Comparison of ENCODE assay signal across 8 cellular contexts in the genomic region with DNA sequence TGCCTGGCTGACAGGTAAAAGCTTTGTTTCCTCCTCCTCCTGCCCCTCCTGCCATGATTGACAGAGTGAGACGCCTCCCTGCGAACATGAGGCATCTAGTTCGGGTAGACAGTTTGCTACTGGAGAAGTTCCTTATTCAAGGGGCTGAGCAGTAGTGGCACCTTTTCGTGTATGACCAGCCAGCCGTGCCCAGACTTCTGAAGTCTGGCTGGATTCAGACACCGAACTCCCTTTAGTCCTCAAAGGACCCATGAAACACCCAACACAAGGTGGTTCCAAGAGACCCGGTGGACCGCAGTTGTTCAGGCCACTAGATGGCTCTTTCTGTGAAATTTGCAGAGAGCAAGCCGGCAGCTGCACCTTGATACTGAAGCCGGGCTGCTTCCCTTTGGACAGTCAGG.
DNase-seq lines count a peak whose midpoint lies in the region; ATAC-seq and TF ChIP-seq lines count a peak whose summit lies in the region.

No MANE protein-coding gene starts in this region.

- no peaks in the 10 kb centered on the region for H3K36me3 Mint-ChIP-seq in stimulated activated memory B cell treated with anti-CD40 and anti-IgM and Interleukin-4, amounts not matched to agents 10 μg/mL and 1 μg/mL and 100 μg/mL, for 72 hours
- H3K36me3 Mint-ChIP-seq in activated T-helper 2 cell treated with anti-CD3 and anti-CD28 coated beads, Interferon-gamma antibody, Interleukin-2, Interleukin-4, amounts not matched to agents 10 μg/mL and 5 μg/mL and 100 μg/mL, durations not matched to agents 14 hours and 24 hours and 36 hours (ENCODE audit: low read depth): no peaks in the 10 kb centered on the region

- no peaks in the 10 kb centered on the region for H3K27me3 Mint-ChIP-seq in stimulated activated memory B cell treated with anti-CD40 and anti-IgM and Interleukin-4, amounts not matched to agents 10 μg/mL and 1 μg/mL and 100 μg/mL, for 72 hours
- no peaks in the 10 kb centered on the region for H3K27me3 Mint-ChIP-seq in activated T-helper 2 cell treated with anti-CD3 and anti-CD28 coated beads, Interferon-gamma antibody, Interleukin-2, Interleukin-4, amounts not matched to agents 10 μg/mL and 5 μg/mL and 100 μg/mL, durations not matched to agents 14 hours and 24 hours and 36 hours (ENCODE audit: low read depth)

- DNase-seq in NCI-H2227 (lab: John Stamatoyannopoulos, UW; ENCODE audit: unreplicated experiment): peak; percentile 30
- no peak for DNase-seq in NCI-H2227 treated with DMSO at 0.1 percent for 48 hours (lab: John Stamatoyannopoulos, UW)
- peak; percentile 8 for DNase-seq in SK-N-DZ (ENCODE audit: low spot score)
- peak; percentile 29 for DNase-seq in hepatic stellate cell (ENCODE audit: low spot score)
- no peak for DNase-seq in GOT3 (lab: John Stamatoyannopoulos, UW)
- DNase-seq in activated T-helper 2 cell treated with anti-CD3 and anti-CD28 coated beads, Interferon-gamma antibody, Interleukin-2, Interleukin-4, amounts not matched to agents 10 μg/mL and 5 μg/mL and 100 μg/mL, durations not matched to agents 14 hours and 24 hours and 36 hours (ENCODE audit: low spot score): no peak

- ATAC-seq in stimulated activated memory B cell treated with anti-CD40 and anti-IgM and Interleukin-4, amounts not matched to agents 10 μg/mL and 1 μg/mL and 100 μg/mL, for 72 hours: peak; percentile 73
- ATAC-seq in GM18505 (IDR thresholded peaks at IDR 0.05; ENCODE audit: unreplicated experiment): no peak

- no peaks in the 10 kb centered on the region for H3K9me3 Mint-ChIP-seq in stimulated activated memory B cell treated with anti-CD40 and anti-IgM and Interleukin-4, amounts not matched to agents 10 μg/mL and 1 μg/mL and 100 μg/mL, for 72 hours
- no peaks in the 10 kb centered on the region for H3K9me3 Mint-ChIP-seq in activated T-helper 2 cell treated with anti-CD3 and anti-CD28 coated beads, Interferon-gamma antibody, Interleukin-2, Interleukin-4, amounts not matched to agents 10 μg/mL and 5 μg/mL and 100 μg/mL, durations not matched to agents 14 hours and 24 hours and 36 hours

- H3K4me1 Mint-ChIP-seq in stimulated activated memory B cell treated with anti-CD40 and anti-IgM and Interleukin-4, amounts not matched to agents 10 μg/mL and 1 μg/mL and 100 μg/mL, for 72 hours: peaks cover 75% of the 10 kb centered on the region
- H3K4me1 Mint-ChIP-seq in activated T-helper 2 cell treated with anti-CD3 and anti-CD28 coated beads, Interferon-gamma antibody, Interleukin-2, Interleukin-4, amounts not matched to agents 10 μg/mL and 5 μg/mL and 100 μg/mL, durations not matched to agents 14 hours and 24 hours and 36 hours (ENCODE audit: low read depth): peaks cover 36% of the 10 kb centered on the region

- H3K27ac Mint-ChIP-seq in stimulated activated memory B cell treated with anti-CD40 and anti-IgM and Interleukin-4, amounts not matched to agents 10 μg/mL and 1 μg/mL and 100 μg/mL, for 72 hours: peak overlapping the region; percentile 61
- no peak overlapping the region for H3K27ac Mint-ChIP-seq in activated T-helper 2 cell treated with anti-CD3 and anti-CD28 coated beads, Interferon-gamma antibody, Interleukin-2, Interleukin-4, amounts not matched to agents 10 μg/mL and 5 μg/mL and 100 μg/mL, durations not matched to agents 14 hours and 24 hours and 36 hours

- TF ChIP-seq POLR2A in GM18505 (IDR thresholded peaks at IDR 0.05; ENCODE audit: borderline replicate concordance, extremely low read depth, insufficient read depth, insufficient read length): no peak

- intact Hi-C loops in activated T-helper 2 cell treated with anti-CD3 and anti-CD28 coated beads, Interferon-gamma antibody, Interleukin-2, Interleukin-4, amounts not matched to agents 10 μg/mL and 5 μg/mL and 100 μg/mL, durations not matched to agents 14 hours and 24 hours and 36 hours (cut with micrococcal nuclease): no loop called here

- peak overlapping the region; percentile 26 for H3K4me3 Mint-ChIP-seq in stimulated activated memory B cell treated with anti-CD40 and anti-IgM and Interleukin-4, amounts not matched to agents 10 μg/mL and 1 μg/mL and 100 μg/mL, for 72 hours
- no peak overlapping the region for H3K4me3 Mint-ChIP-seq in activated T-helper 2 cell treated with anti-CD3 and anti-CD28 coated beads, Interferon-gamma antibody, Interleukin-2, Interleukin-4, amounts not matched to agents 10 μg/mL and 5 μg/mL and 100 μg/mL, durations not matched to agents 14 hours and 24 hours and 36 hours (ENCODE audit: low read depth)

Comparison
In these comparisons a context has a peak if more than half of its experiments do, and no peak if none do; other contexts are left out.
1. DNase-seq: peak in NCI-H2227 (single experiment), SK-N-DZ (single experiment) and hepatic stellate cell (single experiment); none in NCI-H2227 treated with DMSO at 0.1 percent for 48 hours (single experiment), GOT3 (single experiment) and activated T-helper 2 cell treated with anti-CD3 and anti-CD28 coated beads, Interferon-gamma antibody, Interleukin-2, Interleukin-4, amounts not matched to agents 10 μg/mL and 5 μg/mL and 100 μg/mL, durations not matched to agents 14 hours and 24 hours and 36 hours (single experiment).